14 cellular contexts compared by ENCODE assay signal in the genomic region with DNA sequence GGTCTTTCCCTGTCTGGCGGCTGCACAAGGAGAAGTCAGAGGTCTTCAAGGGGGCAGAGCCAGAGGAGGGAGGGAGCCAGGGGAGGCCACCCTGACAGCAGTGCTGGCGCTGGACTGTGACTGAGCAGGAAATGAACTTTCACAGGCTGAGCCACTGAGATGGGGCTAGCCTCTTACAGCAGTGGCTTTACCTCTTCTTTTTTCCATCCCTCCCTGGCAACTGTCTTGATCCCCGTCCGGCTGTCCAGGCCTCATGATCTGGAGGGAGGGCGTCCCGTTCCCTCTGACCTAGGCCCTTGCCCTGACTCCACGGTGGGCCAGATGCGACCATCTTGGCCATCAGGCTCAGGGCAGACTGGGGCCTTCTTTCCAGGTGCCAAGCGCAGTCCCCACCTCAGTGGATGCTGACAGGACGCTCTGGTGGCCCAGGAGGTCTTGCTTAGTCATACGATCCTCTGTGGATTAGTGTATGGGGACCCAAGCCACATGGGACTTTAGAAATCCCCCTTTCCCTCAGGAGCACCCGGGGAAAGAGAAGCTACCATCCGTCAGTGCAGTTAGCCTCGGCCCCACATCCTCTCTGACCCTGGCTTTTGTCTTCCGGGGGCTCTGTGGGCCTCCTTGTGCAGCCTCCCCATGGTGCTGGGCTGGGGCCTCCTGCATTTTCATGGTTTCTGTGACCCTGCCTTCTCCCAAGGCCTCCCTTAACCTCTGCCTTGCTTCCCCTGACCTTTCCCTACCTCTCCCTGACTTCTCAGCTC. TPM values are rescaled to one million over a fixed set of nuclear protein-coding genes. Genes with fewer than 3 reads are reported as not detected.
DNase-seq lines count a peak whose midpoint lies in the region; ATAC-seq and TF ChIP-seq lines count a peak whose summit lies in the region.
"Had no signal": no experiment of that assay in that cellular context is flagged by ENCODE, and none has a peak within 500 bp of the region (broad histone marks: within the 10 kb centered on the region; RNA-seq: fewer than 3 reads in every experiment).

No MANE protein-coding gene starts in this region.

- H3K4me3 ChIP-seq in testis: no peak overlapping the region
- H3K4me3 ChIP-seq: dorsolateral prefrontal cortex had no signal

- 71 to 91% methylated on average over 15 of the region's 15 CpGs for WGBS in testis, 2 donors

- TF ChIP-seq CTCF in testis (IDR thresholded peaks at IDR 0.05): no peak

- no peaks in the 10 kb centered on the region for H3K27me3 ChIP-seq in testis
- H3K27me3 ChIP-seq: dorsolateral prefrontal cortex had no signal

- H3K36me3 ChIP-seq in testis (ENCODE audit: low read depth, missing control alignments): no peaks in the 10 kb centered on the region

- ATAC-seq in GM19043 (IDR thresholded peaks at IDR 0.05; ENCODE audit: low read depth, unreplicated experiment) (peak; percentile 36), HG03432 (IDR thresholded peaks at IDR 0.05; ENCODE audit: unreplicated experiment) (peak; percentile 31), HG03571 (IDR thresholded peaks at IDR 0.05; ENCODE audit: unreplicated experiment) (no peak)

- H3K27ac ChIP-seq in testis: no peak overlapping the region
- H3K27ac ChIP-seq: dorsolateral prefrontal cortex had no signal

- H3K9me3 ChIP-seq in testis: no peaks in the 10 kb centered on the region

- intact Hi-C loops in testis (cut with DNase I; ENCODE audit: low total_unique reads): no loop called here

- DNase-seq in A172 (ENCODE audit: low spot score) (peak; percentile 13), cerebellar cortex (ENCODE audit: low spot score) (peak; percentile 61), SK-N-DZ (ENCODE audit: low spot score) (no peak), testis (no peak), 8988T (no peak)
- DNase-seq: activated CD4-positive, alpha-beta T cell treated with anti-CD3 and anti-CD28 coated beads, Interleukin-2, amount 50 U/mL, for 1 hour; dorsolateral prefrontal cortex; midbrain; posterior cingulate gyrus; RPMI8226; stimulated activated CD4-positive, alpha-beta T cell treated with anti-CD3 and anti-CD28 coated beads, Interleukin-15, amount 100 ng/mL, for 24 hours had no signal

- peaks cover 4% of the 10 kb centered on the region for H3K4me1 ChIP-seq in testis

- TF ChIP-seq POLR2A in testis (IDR thresholded peaks at IDR 0.05): no peak

RNA-seq across cellular contexts. Expression of a gene that starts 57.4 kb away (rescaled TPM):
- 53.8 and 96.5 TPM in 2 replicates for total RNA-seq in A172 (2014; rRNA removed; shearing (Covaris generic))
- 87.4 and 127 TPM in 2 replicates for polyA plus RNA-seq in SK-N-DZ (2014; cell fraction: cytosol; rRNA removed)
- 104 and 118 TPM in 2 replicates for polyA plus RNA-seq in SK-N-DZ (2014; cell fraction: nucleus; rRNA removed)
- 10 to 100 TPM; 65.4 to 73.5 TPM for total RNA-seq in testis
- polyA plus RNA-seq in testis (ENCODE audit: insufficient read depth, low read depth, low replicate concordance): 65.2 TPM

Comparison
In these comparisons a context has a peak if more than half of its experiments do, and no peak if none do; other contexts are left out.
1. DNase-seq: peak in A172 (single experiment) and cerebellar cortex (single experiment); none in SK-N-DZ (single experiment), testis (single experiment) and 8988T (single experiment).